Comparison of ENCODE assay signal across 25 cellular contexts in the genomic region with DNA sequence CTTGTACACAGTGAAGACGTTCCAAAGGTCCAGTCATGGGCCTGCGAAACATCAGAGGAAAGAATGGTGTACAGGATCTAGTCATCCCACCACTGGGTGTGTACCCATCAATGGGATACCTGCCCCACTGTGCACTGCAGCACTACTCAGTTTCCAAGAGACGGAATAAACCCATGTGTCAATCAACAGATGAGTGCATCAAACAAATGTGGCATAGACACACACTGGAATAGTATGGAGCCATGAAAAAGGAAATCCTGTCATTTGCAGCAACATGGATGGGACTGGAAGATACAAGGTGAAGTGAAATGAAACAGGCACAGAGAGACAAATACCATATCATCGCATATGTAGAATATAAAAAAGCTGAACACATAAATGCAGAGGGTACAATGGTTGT. TPM values are rescaled to one million over a fixed set of nuclear protein-coding genes. Genes with fewer than 3 reads are reported as not detected.
DNase-seq lines count a peak whose midpoint lies in the region; ATAC-seq, FAIRE-seq and TF ChIP-seq lines count a peak whose summit lies in the region.
"Had no signal": no experiment of that assay in that cellular context is flagged by ENCODE, and none has a peak within 500 bp of the region (broad histone marks: within the 10 kb centered on the region; RNA-seq: fewer than 3 reads in every experiment).

No MANE protein-coding gene starts in this region.

- TF ChIP-seq EP300 in H1 (IDR thresholded peaks at IDR 0.05; ENCODE audit: borderline replicate concordance in 1 of 2, low read depth in 2 of 2, low read length in 2 of 2), result no peak
- no peak for TF ChIP-seq EP300 in SK-N-SH (IDR thresholded peaks at IDR 0.05; ENCODE audit: borderline replicate concordance in 1 of 2, low read depth in 1 of 2, low read length in 1 of 2)

- H3K9me3 ChIP-seq in HEK293 (ENCODE audit: control insufficient read depth, insufficient read depth, low read depth, low read length) (no peaks in the 10 kb centered on the region), H1 (ENCODE audit: insufficient read depth in 2 of 2, low read depth in 1 of 2, low read length in 1 of 2) (peaks cover 0 to under 1% of the 10 kb centered on the region in 2 experiments; a peak in 1 of 4 replicates), SK-N-SH (no peaks in the 10 kb centered on the region)
- H3K9me3 ChIP-seq: Caco-2 had no signal

- peak overlapping the region; percentile 64 for H2BK12ac ChIP-seq in H1 (ENCODE audit: low read depth, low read length)

- H2BK120ac ChIP-seq in H1 (replicated peaks; ENCODE audit: low read depth, low read length), result no peak overlapping the region

- H3K4me1 ChIP-seq in GM23338 (ENCODE audit: insufficient read depth), result peaks cover 18% of the 10 kb centered on the region
- no peaks in the 10 kb centered on the region for H3K4me1 ChIP-seq in HEK293 (ENCODE audit: control insufficient read depth, insufficient read depth, low read length)
- H3K4me1 ChIP-seq in H1 (replicated peaks in 1 of 4; ENCODE audit: control insufficient read depth in 3 of 4, insufficient read depth in 4 of 4, low read length in 3 of 4), result peaks cover 0 to 11% (median 5%) of the 10 kb centered on the region in 4 experiments; a peak in 4 of 7 replicates
- H3K4me1 ChIP-seq in SK-N-SH (ENCODE audit: control insufficient read depth in 1 of 2, insufficient read depth in 2 of 2, low read depth in 1 of 2, low read length in 1 of 2), result no peaks in the 10 kb centered on the region

- no peak for FAIRE-seq in H1 (lab: Jason Lieb, UNC)
- FAIRE-seq: A204.1, D721Med, GM12878, GM12892, GM18507 had no signal

- H3K27me3 ChIP-seq in GM23338 (ENCODE audit: insufficient read depth) (no peaks in the 10 kb centered on the region), H1 (replicated peaks in 1 of 4; ENCODE audit: control insufficient read depth in 3 of 4, extremely low read depth in 1 of 4, insufficient read depth in 3 of 4, low read length in 3 of 4) (no peaks in the 10 kb centered on the region), SK-N-SH (ENCODE audit: insufficient read depth) (no peaks in the 10 kb centered on the region)
- H3K27me3 ChIP-seq: BLaER1 treated with 17β-estradiol and CSF1 and Interleukin-3, amounts not matched to agents 10 nM and 100 nM had no signal

- POLR2A ChIA-PET in HEK293 (lab: Yijun Ruan, JAX) (no interaction called here), H1 (lab: Charles Lee; ENCODE audit: partially characterized antibody) (no interaction called here), SK-N-SH (lab: Yijun Ruan, JAX) (no interaction called here)
- POLR2A ChIA-PET in activated CD4-positive, alpha-beta T cell treated with anti-CD3 and anti-CD28 coated beads for 36 hours (lab: Charles Lee), result no interaction called here

- H2BK5ac ChIP-seq in H1 (ENCODE audit: low read depth, low read length), result peak overlapping the region; percentile 21; the same call in 1 of the 2 replicates

- H3K36me3 ChIP-seq in GM23338 (ENCODE audit: insufficient read depth) (no peaks in the 10 kb centered on the region), HEK293 (ENCODE audit: control insufficient read depth in 2 of 2, insufficient read depth in 1 of 2, low read length in 2 of 2) (no peaks in the 10 kb centered on the region), H1 (ENCODE audit: control insufficient read depth in 2 of 4, insufficient read depth in 4 of 4, low read length in 3 of 4) (no peaks in the 10 kb centered on the region; a peak in 2 of 8 replicates), SK-N-SH (replicated peaks in 1 of 2; ENCODE audit: control insufficient read depth in 1 of 2, insufficient read depth in 2 of 2, low read length in 1 of 2) (no peaks in the 10 kb centered on the region)

- no peak overlapping the region for H2AFZ ChIP-seq in GM23338
- no peak overlapping the region for H2AFZ ChIP-seq in H1 (ENCODE audit: low read length)
- no peak overlapping the region for H2AFZ ChIP-seq in SK-N-SH (ENCODE audit: low read depth)

- no peak overlapping the region for H4K91ac ChIP-seq in H1 (replicated peaks; ENCODE audit: insufficient read length, low read length)

- peaks cover 28% of the 10 kb centered on the region for H3K4me1 Mint-ChIP-seq in GM23338
- H3K4me1 Mint-ChIP-seq in activated CD4-positive, alpha-beta T cell treated with anti-CD3 and anti-CD28 coated beads for 36 hours, result no peaks in the 10 kb centered on the region

- DNase-seq in GM23338 (ENCODE audit: low spot score) (no peak), H1 (ENCODE audit: low read depth in 1 of 2, low spot score in 2 of 2) (no peak), SK-N-SH (no peak), occipital lobe (lab: John Stamatoyannopoulos, UW) (no peak), SIG-M5 treated with dmso at 0.1 percent for 504 hours (lab: John Stamatoyannopoulos, UW; ENCODE audit: unreplicated experiment) (no peak)
- DNase-seq in activated CD4-positive, alpha-beta T cell treated with anti-CD3 and anti-CD28 coated beads for 36 hours, result no peak
- DNase-seq: 8988T; AML-193; Calu3; CD4-positive, alpha-beta T cell; CD8-positive, alpha-beta T cell; DMS79; DND-41; EL; GDM1 had no signal

- H2AK5ac ChIP-seq in H1 (ENCODE audit: low read depth, low read length), result peak overlapping the region; percentile 94

- no peak for TF ChIP-seq POLR2A in H1 (IDR thresholded peaks at IDR 0.05; ENCODE audit: control extremely low read depth in 1 of 2, low read depth in 2 of 2, low read length in 2 of 2)

- H4K5ac ChIP-seq in H1 (ENCODE audit: insufficient read length, low read depth, low read length), result no peak overlapping the region

- peaks cover 56% of the 10 kb centered on the region for H3K36me3 Mint-ChIP-seq in GM23338 (ENCODE audit: low read depth)
- H3K36me3 Mint-ChIP-seq in activated CD4-positive, alpha-beta T cell treated with anti-CD3 and anti-CD28 coated beads for 36 hours (ENCODE audit: low read depth), result peaks cover 23% of the 10 kb centered on the region

- peak overlapping the region; percentile 50; the same call in 1 of the 2 replicates for H2BK15ac ChIP-seq in H1 (ENCODE audit: low read length)

- H3K27ac Mint-ChIP-seq in GM23338, result no peak overlapping the region
- no peak overlapping the region for H3K27ac Mint-ChIP-seq in activated CD4-positive, alpha-beta T cell treated with anti-CD3 and anti-CD28 coated beads for 36 hours
- H3K27ac Mint-ChIP-seq: B cell; CD4-positive, alpha-beta T cell; CD8-positive, alpha-beta T cell had no signal

- H3K4me3 ChIP-seq in GM23338 (no peak overlapping the region), HEK293 (ENCODE audit: low read depth, low read length) (no peak overlapping the region), H1 (ENCODE audit: extremely low read depth in 1 of 4, insufficient read depth in 2 of 4, low read depth in 3 of 4, low read length in 4 of 4) (no peak overlapping the region), SK-N-SH (ENCODE audit: low read depth in 2 of 2, low read length in 1 of 2) (no peak overlapping the region)
- H3K4me3 ChIP-seq: BLaER1 treated with 17β-estradiol and CSF1 and Interleukin-3, amounts not matched to agents 10 nM and 100 nM; GM12878 had no signal

- no peaks in the 10 kb centered on the region for H4K20me1 ChIP-seq in GM23338 (replicated peaks; ENCODE audit: insufficient read depth)
- H4K20me1 ChIP-seq in H1 (replicated peaks in 1 of 2; ENCODE audit: control insufficient read depth in 1 of 2, insufficient read depth in 2 of 2, low read length in 2 of 2), result peaks cover 0 to 5% of the 10 kb centered on the region in 2 experiments
- H4K20me1 ChIP-seq in SK-N-SH (ENCODE audit: insufficient read depth), result no peaks in the 10 kb centered on the region; the same call in 1 of the 2 replicates

- peaks cover 7% of the 10 kb centered on the region; the same call in 1 of the 2 replicates for H3F3A ChIP-seq in GM23338 (replicated peaks; ENCODE audit: low read depth)
- H3F3A ChIP-seq in SK-N-SH (replicated peaks; ENCODE audit: insufficient read depth), result no peaks in the 10 kb centered on the region

- H3K9me2 ChIP-seq in GM23338 (ENCODE audit: insufficient read depth) (no peaks in the 10 kb centered on the region), SK-N-SH (no peaks in the 10 kb centered on the region)

- intact Hi-C loops in activated CD4-positive, alpha-beta T cell treated with anti-CD3 and anti-CD28 coated beads for 36 hours (cut with DNase I, micrococcal nuclease), result no loop called here

- no peak overlapping the region for H3K14ac ChIP-seq in H1 (ENCODE audit: insufficient read length)

- H3K56ac ChIP-seq in H1 (replicated peaks; ENCODE audit: insufficient read length, low read depth, low read length), result no peak overlapping the region

- H3K4ac ChIP-seq in H1 (replicated peaks; ENCODE audit: insufficient read length, low read depth, low read length), result no peak overlapping the region

- no peak for TF ChIP-seq RAD21 in H1 (IDR thresholded peaks at IDR 0.05 in 1 of 2, conservative IDR thresholded peaks at IDR 0.05 in 1 of 2; ENCODE audit: low read depth in 2 of 2, low read length in 2 of 2)
- no peak for TF ChIP-seq RAD21 in SK-N-SH (IDR thresholded peaks at IDR 0.05; ENCODE audit: low read length)

- TF ChIP-seq CTCF in GM23338 (conservative IDR thresholded peaks at IDR 0.05; ENCODE audit: low read depth in 2 of 2) (no peak), HEK293 (tag by site-specific recombination; IDR thresholded peaks at IDR 0.05) (no peak), H1 (IDR thresholded peaks at IDR 0.05; ENCODE audit: control extremely low read depth in 1 of 3, insufficient read depth in 1 of 3, low read depth in 1 of 3, low read length in 3 of 3) (no peak), SK-N-SH (IDR thresholded peaks at IDR 0.05) (no peak)

- peak overlapping the region; percentile 67; the same call in 1 of the 2 replicates for H2BK20ac ChIP-seq in H1 (ENCODE audit: low read length)

- H3K79me2 ChIP-seq in GM23338 (replicated peaks; ENCODE audit: insufficient read depth) (peaks cover 81% of the 10 kb centered on the region), H1 (ENCODE audit: control insufficient read depth in 1 of 2, insufficient read depth in 2 of 2, low read length in 2 of 2) (peaks cover 4 to 80% of the 10 kb centered on the region in 2 experiments; a peak in 3 of 4 replicates), SK-N-SH (ENCODE audit: insufficient read depth) (peaks cover 5% of the 10 kb centered on the region; the same call in 1 of the 2 replicates)

- H4K8ac ChIP-seq in H1 (ENCODE audit: extremely low read depth, insufficient read depth, low read length), result no peak overlapping the region

- H3K4me2 ChIP-seq in GM23338 (no peak overlapping the region), H1 (ENCODE audit: insufficient read depth in 1 of 2, low read depth in 2 of 2, low read length in 2 of 2) (no peak overlapping the region), SK-N-SH (no peak overlapping the region)
- H3K4me2 ChIP-seq: BLaER1 treated with 17β-estradiol and CSF1 and Interleukin-3, amounts not matched to agents 10 nM and 100 nM had no signal

- H3K23me2 ChIP-seq in H1 (ENCODE audit: low read depth, low read length), result no peaks in the 10 kb centered on the region

- 86% methylated on average over 4 of the region's 4 CpGs; no CpG with 5 or more reads in 1 of the 2 experiments for WGBS in H1 (ENCODE audit: extremely low coverage in 1 of 2, insufficient coverage in 1 of 2, insufficient read length in 1 of 2, insufficient replicate concordance in 2 of 2, low coverage in 1 of 2, low lambda C conversion rate in 2 of 2, missing lambda C conversion rate in 1 of 2), 2 experiments
- 94% methylated on average over 4 of the region's 4 CpGs for WGBS in SK-N-SH (ENCODE audit: low lambda C conversion rate)

- H3K4me3 Mint-ChIP-seq in GM23338, result no peak overlapping the region
- no peak overlapping the region for H3K4me3 Mint-ChIP-seq in activated CD4-positive, alpha-beta T cell treated with anti-CD3 and anti-CD28 coated beads for 36 hours
- H3K4me3 Mint-ChIP-seq: B cell; CD4-positive, alpha-beta T cell; CD8-positive, alpha-beta T cell had no signal

- H3K18ac ChIP-seq in H1 (ENCODE audit: extremely low read depth, low read length), result 0 out of 2 replicates have a peak overlapping the region, but pooled peaks have one; percentile 44

- H3K9me3 Mint-ChIP-seq in GM23338, result peaks cover 27% of the 10 kb centered on the region
- peaks cover 5% of the 10 kb centered on the region for H3K9me3 Mint-ChIP-seq in activated CD4-positive, alpha-beta T cell treated with anti-CD3 and anti-CD28 coated beads for 36 hours (ENCODE audit: low read depth)
- H3K9me3 Mint-ChIP-seq: CD4-positive, alpha-beta T cell; CD8-positive, alpha-beta T cell had no signal

- H3K27ac ChIP-seq in GM23338 (ENCODE audit: low read depth), result peak overlapping the region; percentile 85; the same call in 1 of the 2 replicates
- H3K27ac ChIP-seq in HEK293 (ENCODE audit: extremely low read depth, low read depth, low read length), result no peak overlapping the region
- H3K27ac ChIP-seq in H1 (ENCODE audit: low read depth, low read length), result no peak overlapping the region
- H3K27ac ChIP-seq in SK-N-SH (ENCODE audit: low read depth in 2 of 2, low read length in 1 of 2), result no peak overlapping the region
- H3K27ac ChIP-seq: BLaER1 treated with 17β-estradiol and CSF1 and Interleukin-3, amounts not matched to agents 10 nM and 100 nM; C4-2B had no signal

- CTCF ChIA-PET in HEK293 (lab: Yijun Ruan, JAX), result no interaction called here
- CTCF ChIA-PET in H1 (lab: Charles Lee; ENCODE audit: partially characterized antibody), result no interaction called here
- CTCF ChIA-PET in activated CD4-positive, alpha-beta T cell treated with anti-CD3 and anti-CD28 coated beads for 36 hours (lab: Charles Lee), result no interaction called here
- CTCF ChIA-PET in SK-N-SH (lab: Yijun Ruan, JAX), result no interaction called here

- peaks cover 13% of the 10 kb centered on the region for H3K79me1 ChIP-seq in H1 (ENCODE audit: low read depth, low read length)

- no peak for ATAC-seq in GM23338
- ATAC-seq in activated CD4-positive, alpha-beta T cell treated with anti-CD3 and anti-CD28 coated beads for 36 hours, result no peak
- ATAC-seq: CD8-positive, alpha-beta T cell; GM12878 had no signal

- H3K27me3 Mint-ChIP-seq in GM23338 (ENCODE audit: insufficient read depth, low read depth, poor library complexity), result peaks cover 23% of the 10 kb centered on the region
- H3K27me3 Mint-ChIP-seq in activated CD4-positive, alpha-beta T cell treated with anti-CD3 and anti-CD28 coated beads for 36 hours, result no peaks in the 10 kb centered on the region
- H3K27me3 Mint-ChIP-seq: B cell; CD4-positive, alpha-beta T cell had no signal

- H3K9ac ChIP-seq in H1 (replicated peaks in 1 of 4; ENCODE audit: extremely low read depth in 1 of 4, low read depth in 3 of 4, low read length in 3 of 4) (no peak overlapping the region), SK-N-SH (no peak overlapping the region)
- H3K9ac ChIP-seq: BLaER1 treated with 17β-estradiol and CSF1 and Interleukin-3, amounts not matched to agents 10 nM and 100 nM had no signal

- no peak overlapping the region for H3K23ac ChIP-seq in H1 (ENCODE audit: insufficient read length)

RNA-seq across cellular contexts. Expression of a gene that starts 48.0 kb away (rescaled TPM):
- total RNA-seq in GM23338 (2014; rRNA removed; shearing (Covaris generic)), result 18.5 and 33.9 TPM in 2 replicates
- polyA plus RNA-seq in GM23338 (2016; fragmentation: Nextera tagmentation; extraction: Ambion mirVana) (43.0 and 44.3 TPM in 2 replicates), H1 (2011; rRNA removed) (43.4 and 46.8 TPM in 2 replicates), SK-N-SH (2012; rRNA removed) (33.8 and 34.3 TPM in 2 replicates)
- total RNA-seq in H1 (2021; fragmentation: NEBNext Ultra II Directional; extraction: Animal tissue kit (Norgen Biotek cat#: 25700)), result 29.1 and 35.1 TPM in 2 replicates
- polyA plus RNA-seq in H1 (2011; cell fraction: cytosol; rRNA removed), result 36.5 TPM
- polyA plus RNA-seq in H1 (2011; cell fraction: nucleus; rRNA removed), result 54.8 TPM
- polyA plus RNA-seq in H1 (2012, experiment 1 of 2), result 29.2 to 34.0 TPM (median 33.8 TPM) in 4 replicates
- polyA plus RNA-seq in H1 (2012, experiment 2 of 2), result 30.9 TPM
- polyA plus RNA-seq in H1 (2013, experiment 1 of 2), result 22.1 TPM
- polyA plus RNA-seq in H1 (2013, experiment 2 of 2), result 23.6 TPM
- 51.6 and 57.5 TPM in 2 replicates for polyA minus RNA-seq in H1 (2011; rRNA and poly(A)+ RNA removed)
- 15.0 TPM for polyA minus RNA-seq in H1 (2011; cell fraction: cytosol; rRNA and poly(A)+ RNA removed)
- 45.8 TPM for polyA minus RNA-seq in H1 (2011; cell fraction: nucleus; rRNA and poly(A)+ RNA removed)
- total RNA-seq in activated CD4-positive, alpha-beta T cell treated with anti-CD3 and anti-CD28 coated beads for 36 hours, result 10 to 100 TPM; 13.8 to 17.7 TPM
- 27.1 and 33.9 TPM in 2 replicates for polyA plus RNA-seq in SK-N-SH (2012; cell fraction: cytosol; rRNA removed)
- polyA plus RNA-seq in SK-N-SH (2012; cell fraction: nucleus; rRNA removed), result 33.8 and 50.0 TPM in 2 replicates
- total RNA-seq in occipital lobe, result 18.7 TPM

RNA-seq across cellular contexts. Expression of a gene that starts 48.0 kb away (rescaled TPM):
- 43.8 and 45.0 TPM in 2 replicates for total RNA-seq in GM23338 (2014; rRNA removed; shearing (Covaris generic))
- polyA plus RNA-seq in GM23338 (2016; fragmentation: Nextera tagmentation; extraction: Ambion mirVana) (16.1 and 16.4 TPM in 2 replicates), H1 (2011; rRNA removed) (28.5 and 41.4 TPM in 2 replicates), SK-N-SH (2012; rRNA removed) (16.6 and 16.7 TPM in 2 replicates)
- total RNA-seq in H1 (2021; fragmentation: NEBNext Ultra II Directional; extraction: Animal tissue kit (Norgen Biotek cat#: 25700)), result 45.8 and 46.4 TPM in 2 replicates
- polyA plus RNA-seq in H1 (2011; cell fraction: cytosol; rRNA removed), result 33.4 TPM
- polyA plus RNA-seq in H1 (2011; cell fraction: nucleus; rRNA removed), result 34.7 TPM
- 23.6 to 30.7 TPM (median 29.1 TPM) in 4 replicates for polyA plus RNA-seq in H1 (2012, experiment 1 of 2)
- polyA plus RNA-seq in H1 (2012, experiment 2 of 2), result 29.3 TPM
- 19.5 TPM for polyA plus RNA-seq in H1 (2013, experiment 1 of 2)
- polyA plus RNA-seq in H1 (2013, experiment 2 of 2), result 17.9 TPM
- 29.9 and 30.2 TPM in 2 replicates for polyA minus RNA-seq in H1 (2011; rRNA and poly(A)+ RNA removed)
- 40.1 TPM for polyA minus RNA-seq in H1 (2011; cell fraction: cytosol; rRNA and poly(A)+ RNA removed)
- polyA minus RNA-seq in H1 (2011; cell fraction: nucleus; rRNA and poly(A)+ RNA removed), result 31.7 TPM
- 10 to 100 TPM; 30.0 to 33.6 TPM for total RNA-seq in activated CD4-positive, alpha-beta T cell treated with anti-CD3 and anti-CD28 coated beads for 36 hours
- polyA plus RNA-seq in SK-N-SH (2012; cell fraction: cytosol; rRNA removed), result 10.1 and 14.9 TPM in 2 replicates
- polyA plus RNA-seq in SK-N-SH (2012; cell fraction: nucleus; rRNA removed), result 7.2 and 8.4 TPM in 2 replicates
- total RNA-seq in occipital lobe, result 30.3 TPM
